Comparison of ENCODE assay signal across 8 cellular contexts in the genomic region with DNA sequence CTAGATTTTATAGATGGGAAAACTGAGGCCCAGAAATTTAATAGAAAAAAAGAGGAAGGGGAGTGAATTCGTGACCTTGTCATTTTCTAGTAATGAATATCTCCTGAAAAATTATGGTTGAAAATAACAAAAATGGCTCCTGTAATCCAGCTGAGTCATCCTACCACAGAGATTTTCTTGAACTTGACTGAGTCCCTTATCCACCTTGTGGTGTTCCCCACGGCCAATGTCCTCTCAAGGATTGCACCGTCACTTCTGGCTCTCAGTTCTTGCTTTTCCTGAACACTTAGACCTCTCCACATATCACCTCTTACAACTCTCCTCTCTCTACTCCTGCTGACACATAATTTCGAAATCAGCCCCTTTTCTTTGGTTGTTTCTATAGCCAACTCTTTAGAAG. TPM values are rescaled to one million over a fixed set of nuclear protein-coding genes. Genes with fewer than 3 reads are reported as not detected.
DNase-seq lines count a peak whose midpoint lies in the region; ATAC-seq and TF ChIP-seq lines count a peak whose summit lies in the region.
"Had no signal": no experiment of that assay in that cellular context is flagged by ENCODE, and none has a peak within 500 bp of the region (broad histone marks: within the 10 kb centered on the region; RNA-seq: fewer than 3 reads in every experiment).

No MANE protein-coding gene starts in this region.

- peak; percentile 18 for ATAC-seq in activated T-helper 17 cell treated with anti-CD3 and anti-CD28 coated beads, Interleukin-2, amount 50 U/mL, for 72 hours (replicated peaks)

- peaks cover 31% of the 10 kb centered on the region for H3K4me1 Mint-ChIP-seq in activated T-helper 17 cell treated with anti-CD3 and anti-CD28 coated beads, Interleukin-2, amount 50 U/mL, for 72 hours
- peaks cover 31% of the 10 kb centered on the region for H3K4me1 Mint-ChIP-seq in mesothelial cell of epicardium

- no peaks in the 10 kb centered on the region for H3K27me3 ChIP-seq in stomach

- no peak for TF ChIP-seq EP300 in stomach (IDR thresholded peaks at IDR 0.05)

- 65 to 79% (median 78%) methylated on average over 4 of the region's 4 CpGs for WGBS in stomach, 5 donors

- H3K9me3 ChIP-seq in stomach: no peaks in the 10 kb centered on the region

- peak overlapping the region in 1 of 5 donors; percentile 2 for H3K27ac ChIP-seq in stomach

- no peaks in the 10 kb centered on the region for H3K36me3 Mint-ChIP-seq in activated T-helper 17 cell treated with anti-CD3 and anti-CD28 coated beads, Interleukin-2, amount 50 U/mL, for 72 hours (ENCODE audit: low read depth)
- no peaks in the 10 kb centered on the region for H3K36me3 Mint-ChIP-seq in mesothelial cell of epicardium

- intact Hi-C loops in stomach (cut with DNase I; ENCODE audit: low total_unique reads): no loop called here

- H3K4me1 ChIP-seq in stomach: peaks cover 0 to 55% (median 30%) of the 10 kb centered on the region in 4 donors

- H3K27ac Mint-ChIP-seq in activated T-helper 17 cell treated with anti-CD3 and anti-CD28 coated beads, Interleukin-2, amount 50 U/mL, for 72 hours: peak overlapping the region; percentile 75
- no peak overlapping the region for H3K27ac Mint-ChIP-seq in mesothelial cell of epicardium

- H3K27me3 Mint-ChIP-seq in activated T-helper 17 cell treated with anti-CD3 and anti-CD28 coated beads, Interleukin-2, amount 50 U/mL, for 72 hours: no peaks in the 10 kb centered on the region
- no peaks in the 10 kb centered on the region for H3K27me3 Mint-ChIP-seq in mesothelial cell of epicardium (ENCODE audit: low read depth)

- H3K36me3 ChIP-seq in stomach: peaks cover 0 to 3% (median 0%) of the 10 kb centered on the region in 4 donors
- H3K36me3 ChIP-seq: WERI-Rb-1 had no signal

- in situ Hi-C loops in Caki2 (cut with HindIII; ENCODE audit: low pct_unique_long_range_greater_than_20kb, low sequenced_read_pairs): no loop called here

- H3K4me3 Mint-ChIP-seq in activated T-helper 17 cell treated with anti-CD3 and anti-CD28 coated beads, Interleukin-2, amount 50 U/mL, for 72 hours: peak overlapping the region; percentile 87
- peak overlapping the region; percentile 32 for H3K4me3 Mint-ChIP-seq in mesothelial cell of epicardium

- DNase-seq in Caki2 (ENCODE audit: low read depth): peak; percentile 30
- DNase-seq in HT1080 (ENCODE audit: low read depth): peak; percentile 17
- no peak for DNase-seq in mesothelial cell of epicardium (ENCODE audit: low spot score in 2 of 2, unreplicated experiment in 2 of 2)
- no peak for DNase-seq in cortex of kidney (lab: John Stamatoyannopoulos, UW)
- no peak for DNase-seq in hepatic stellate cell (ENCODE audit: low spot score)
- no peak for DNase-seq in stomach
- DNase-seq: WERI-Rb-1 had no signal

- TF ChIP-seq CTCF in mesothelial cell of epicardium (IDR thresholded peaks at IDR 0.05; ENCODE audit: unreplicated experiment) (no peak), stomach (IDR thresholded peaks at IDR 0.05) (no peak)

- H3K9me3 Mint-ChIP-seq in activated T-helper 17 cell treated with anti-CD3 and anti-CD28 coated beads, Interleukin-2, amount 50 U/mL, for 72 hours: no peaks in the 10 kb centered on the region
- H3K9me3 Mint-ChIP-seq in mesothelial cell of epicardium: no peaks in the 10 kb centered on the region

- TF ChIP-seq POLR2A in stomach (IDR thresholded peaks at IDR 0.05): no peak

- no peak overlapping the region for H3K4me3 ChIP-seq in stomach

RNA-seq across cellular contexts. Expression of gene KATNAL1, which starts 1.2 kb away (rescaled TPM):
- total RNA-seq in Caki2 (2014; rRNA removed; shearing (Covaris generic); ENCODE audit: low replicate concordance): 15.1 and 15.8 TPM in 2 replicates
- 6.6 and 9.0 TPM in 2 replicates for total RNA-seq in HT1080 (2014; rRNA removed; shearing (Covaris generic))
- 5.9 and 9.5 TPM in 2 replicates for polyA plus RNA-seq in HT1080 (2015; cell fraction: cytosol; rRNA removed)
- polyA plus RNA-seq in HT1080 (2015; cell fraction: nucleus; rRNA removed): 7.8 and 9.6 TPM in 2 replicates
- total RNA-seq in activated T-helper 17 cell treated with anti-CD3 and anti-CD28 coated beads, Interleukin-2, amount 50 U/mL, for 72 hours: 10 to 100 TPM; 25.0 to 25.8 TPM
- total RNA-seq in mesothelial cell of epicardium (26.0 to 30.5 TPM (median 26.8 TPM) in 3 replicates), stomach (10 to 100 TPM in 1 of 5 donors, 1 to 10 TPM in 4; 1.2 to 24.2 (median 5.9) TPM)
- polyA plus RNA-seq in stomach: 1 to 10 TPM; 1.4 to 3.1 (median 2.1) TPM

Comparison
In these comparisons a context has a peak if more than half of its experiments do, and no peak if none do; other contexts are left out.
1. DNase-seq: peak in Caki2 (single experiment) and HT1080 (single experiment); none in mesothelial cell of epicardium (0 of 2), cortex of kidney (single experiment), hepatic stellate cell (single experiment) and stomach (single experiment).